8 cellular contexts compared by ENCODE assay signal in genomic region chr14:50830932-50831703, GRCh38. TPM values are rescaled to one million over a fixed set of nuclear protein-coding genes. Genes with fewer than 3 reads are reported as not detected.
DNase-seq lines count a peak whose midpoint lies in the region; ATAC-seq, FAIRE-seq and TF ChIP-seq lines count a peak whose summit lies in the region.

Gene NIN (minus strand): TSS chr14:50831162. CDS start chr14:50822056, 9,106 bp downstream.

- H3K27me3 ChIP-seq in HUES64 (ENCODE audit: insufficient read depth, low read length), result peaks cover 82% of the 10 kb centered on the region
- no peaks in the 10 kb centered on the region for H3K27me3 ChIP-seq in stomach

- H3K27ac ChIP-seq in HUES64 (ENCODE audit: low read depth, low read length) (peak within 1 kb of the TSS; percentile 88; the same call in 1 of the 2 replicates), stomach (peak within 1 kb of the TSS; percentile 87 to 99 (median 94))

- no peak for FAIRE-seq in RCC 7860 (lab: Jason Lieb, UNC)

- H3K36me3 ChIP-seq in HUES64 (ENCODE audit: insufficient read depth, low read length) (no peaks in the 10 kb centered on the region), stomach (no peaks in the 10 kb centered on the region)

- H3K9me3 ChIP-seq in HUES64 (ENCODE audit: insufficient read depth, low read depth, low read length) (no peaks in the 10 kb centered on the region), stomach (no peaks in the 10 kb centered on the region)

- H3K4me3 Mint-ChIP-seq in natural killer cell, result peak within 1 kb of the TSS; percentile 98

- TF ChIP-seq CTCF in fibroblast of mammary gland (conservative IDR thresholded peaks at IDR 0.05; ENCODE audit: control insufficient read depth, insufficient read depth, low read depth, low read length), result no peak
- no peak for TF ChIP-seq CTCF in natural killer cell (IDR thresholded peaks at IDR 0.05)
- TF ChIP-seq CTCF in stomach (IDR thresholded peaks at IDR 0.05), result no peak

- peak within 1 kb of the TSS; percentile 77 for H3K9ac ChIP-seq in HUES64 (ENCODE audit: low read depth, low read length)

- H3K4me1 ChIP-seq in HUES64 (ENCODE audit: insufficient read depth, low read length), result peaks cover 15% of the 10 kb centered on the region; the same call in 1 of the 2 replicates
- H3K4me1 ChIP-seq in stomach, result peaks cover 11 to 55% (median 42%) of the 10 kb centered on the region in 4 donors

- H3K4me1 Mint-ChIP-seq in natural killer cell, result peaks cover 42 to 53% of the 10 kb centered on the region in 2 donors

- intact Hi-C loops in natural killer cell (cut with micrococcal nuclease), result no loop called here
- intact Hi-C loops in stomach (cut with DNase I; ENCODE audit: low total_unique reads), result no loop called here

- peaks cover 0 to 4% of the 10 kb centered on the region in 2 donors for H3K27me3 Mint-ChIP-seq in natural killer cell (ENCODE audit: low read depth in 2 of 2)

- no peaks in the 10 kb centered on the region for H3K36me3 Mint-ChIP-seq in natural killer cell

- peak within 1 kb of the TSS; percentile 67 for H3K4me3 ChIP-seq in HUES64 (ENCODE audit: low read length)
- H3K4me3 ChIP-seq in fibroblast of mammary gland (ENCODE audit: control insufficient read depth, low read depth, low read length), result peak within 1 kb of the TSS; percentile 79
- peak within 1 kb of the TSS; percentile 85 to 95 (median 92) for H3K4me3 ChIP-seq in stomach

- H3K27ac Mint-ChIP-seq in natural killer cell, result peak within 1 kb of the TSS; percentile 92 to 97

- TF ChIP-seq POLR2A in stomach (IDR thresholded peaks at IDR 0.05), result no peak

- DNase-seq in DMS 273 treated with DMSO at 0.1 percent for 48 hours (lab: John Stamatoyannopoulos, UW), result peak; percentile 27
- DNase-seq in RCC 7860 (ENCODE audit: low spot score), result peak; percentile 42
- peak; percentile 37 to 66 for DNase-seq in activated T-helper 1 cell treated with anti-CD3 and anti-CD28 coated beads, Interleukin-2, amount 50 U/mL, for 16 hours (ENCODE audit: low read depth in 1 of 2, low spot score in 1 of 2)
- peak; percentile 65 for DNase-seq in fibroblast of mammary gland (ENCODE audit: low read depth)
- peak; percentile 70 for DNase-seq in natural killer cell
- peak; percentile 83 for DNase-seq in stomach

- TF ChIP-seq EP300 in stomach (IDR thresholded peaks at IDR 0.05), result no peak

- no peaks in the 10 kb centered on the region for H3K9me3 Mint-ChIP-seq in natural killer cell

- peak; percentile 77 for ATAC-seq in GM21423 (IDR thresholded peaks at IDR 0.05; ENCODE audit: unreplicated experiment)
- ATAC-seq in natural killer cell, result peak; percentile 82 to 90 (median 83)

- under 1% methylated on average over 96 of the region's 96 CpGs for WGBS in HUES64
- WGBS in stomach, 5 donors, result 0 to 2% (median 1%) methylated on average over 10 to 94 of the region's 96 CpGs

RNA-seq across cellular contexts. Expression of gene NIN, which starts in this region (rescaled TPM):
- polyA plus RNA-seq in HUES64 (2013, experiment 1 of 2), result 12.3 TPM
- 13.1 TPM for polyA plus RNA-seq in HUES64 (2013, experiment 2 of 2)
- total RNA-seq in natural killer cell, result 100 to 1,000 TPM in 2 of 3 donors, 10 to 100 TPM in 1; 90.8 to 127 (median 118) TPM
- total RNA-seq in stomach, result 10 to 100 TPM; 13.3 to 70.5 (median 39.7) TPM
- 1 to 10 TPM; 5.3 to 9.5 (median 5.8) TPM for polyA plus RNA-seq in stomach

Comparison
In these comparisons a context has a peak if more than half of its experiments do, and no peak if none do; other contexts are left out.
1. Peak in every context shown above with its lines: DNase-seq, ATAC-seq, H3K4me3 ChIP-seq and H3K27ac ChIP-seq.
2. DNase-seq: peak in every context shown above with its lines; median percentile 83 in stomach; 70 in natural killer cell; 65 in fibroblast of mammary gland; 52 in activated T-helper 1 cell treated with anti-CD3 and anti-CD28 coated beads, Interleukin-2, amount 50 U/mL, for 16 hours; 42 in RCC 7860; 27 in DMS 273 treated with DMSO at 0.1 percent for 48 hours.